ENCODE assay signal across 1 cellular context in the genomic region with DNA sequence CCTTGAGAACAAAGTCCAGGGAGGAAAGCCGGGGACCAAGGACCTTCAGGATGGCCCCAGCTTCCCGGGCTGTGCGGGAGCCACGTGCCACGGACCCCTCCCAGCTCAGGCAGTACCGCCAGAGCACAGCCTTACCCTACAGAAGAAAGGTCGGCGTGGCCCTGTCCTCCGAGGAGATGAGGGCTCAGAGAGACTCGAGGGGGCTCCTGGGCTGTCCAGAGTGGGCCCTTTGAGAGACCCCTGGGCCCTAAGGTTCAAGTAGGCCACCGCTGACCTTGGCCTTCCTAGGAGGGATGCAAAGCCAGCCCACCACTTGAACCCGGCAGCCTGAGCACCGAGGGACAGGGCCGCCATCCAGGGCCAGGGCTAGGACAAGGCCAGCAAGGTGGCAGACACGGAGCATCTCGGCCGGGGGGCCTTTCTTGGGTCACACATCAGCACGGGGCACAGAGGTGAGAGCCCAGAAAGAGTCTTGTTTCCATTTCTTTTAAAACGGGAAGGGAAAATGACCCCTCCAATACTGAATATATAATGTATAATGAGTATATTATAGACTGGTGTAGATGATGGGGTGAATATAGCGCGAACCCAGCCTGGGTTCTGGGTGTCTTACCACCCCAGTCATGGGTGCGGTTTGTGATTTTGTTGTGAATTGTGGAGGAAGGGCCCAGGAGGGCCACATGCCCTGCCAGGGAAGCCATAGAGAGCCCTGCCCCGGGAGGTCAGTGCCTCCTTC.
TF ChIP-seq lines count a peak whose summit lies in the region.

No MANE protein-coding gene starts in this region.

TF ChIP-seq in H1, 55 proteins besides CTCF, POLR2A, EP300 and RAD21:
- TF ChIP-seq CTBP2 (IDR thresholded peaks at IDR 0.05; ENCODE audit: borderline replicate concordance, insufficient read depth, insufficient read length, low read length), result no peak
- TF ChIP-seq, protein P1, sequence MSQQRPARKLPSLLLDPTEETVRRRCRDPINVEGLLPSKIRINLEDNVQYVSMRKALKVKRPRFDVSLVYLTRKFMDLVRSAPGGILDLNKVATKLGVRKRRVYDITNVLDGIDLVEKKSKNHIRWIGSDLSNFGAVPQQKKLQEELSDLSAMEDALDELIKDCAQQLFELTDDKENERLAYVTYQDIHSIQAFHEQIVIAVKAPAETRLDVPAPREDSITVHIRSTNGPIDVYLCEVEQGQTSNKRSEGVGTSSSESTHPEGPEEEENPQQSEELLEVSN (IDR thresholded peaks at IDR 0.05), result no peak
- no peak for TF ChIP-seq RNF2 (IDR thresholded peaks at IDR 0.05; ENCODE audit: borderline replicate concordance, low read depth, low read length, missing control alignments, poor library complexity, severe bottlenecking)
- TF ChIP-seq TBP (IDR thresholded peaks at IDR 0.05; ENCODE audit: low read depth, low read length), result no peak
- no peak for TF ChIP-seq SIX5 (IDR thresholded peaks at IDR 0.05; ENCODE audit: low read depth, low read length)
- no peak for TF ChIP-seq CBX8 (IDR thresholded peaks at IDR 0.05; ENCODE audit: borderline replicate concordance, low read depth, low read length)
- TF ChIP-seq SP4 (IDR thresholded peaks at IDR 0.05; ENCODE audit: low read length), result no peak
- no peak for TF ChIP-seq TAF1 (IDR thresholded peaks at IDR 0.05; ENCODE audit: low read depth, low read length)
- no peak for TF ChIP-seq CBX5 (IDR thresholded peaks at IDR 0.05; ENCODE audit: low read depth, low read length)
- TF ChIP-seq CREB1 (IDR thresholded peaks at IDR 0.05), result no peak
